In genomic region chr6:105458552-105458951, GRCh38 we compare ENCODE assay signal across 9 cellular contexts. TPM values are rescaled to one million over a fixed set of nuclear protein-coding genes. Genes with fewer than 3 reads are reported as not detected.
A peak's percentile ranks its signal among the peaks of the same experiment; 100 is the strongest.
DNase-seq lines count a peak whose midpoint lies in the region; ATAC-seq and TF ChIP-seq lines count a peak whose summit lies in the region.
"Had no signal": no experiment of that assay in that cellular context is flagged by ENCODE, and none has a peak within 500 bp of the region (broad histone marks: within the 10 kb centered on the region; RNA-seq: fewer than 3 reads in every experiment).

No MANE protein-coding gene starts in this region.

- in situ Hi-C loops in transverse colon (cut with MboI; ENCODE audit: low pct_ligation_motif_present in 1 of 4, low pct_unique_long_range_greater_than_20kb in 1 of 4, low sequenced_read_pairs in 3 of 4) = no loop called here

- H3K4me3 ChIP-seq in breast epithelium (no peak overlapping the region), MG63 (no peak overlapping the region), transverse colon (no peak overlapping the region)

- DNase-seq in MCF 10A (ENCODE audit: unreplicated experiment) (no peak), breast epithelium (ENCODE audit: low spot score in 2 of 2) (no peak), MG63 (no peak), transverse colon (no peak), NCI-H1436 treated with DMSO at 0.1 percent for 48 hours (lab: John Stamatoyannopoulos, UW) (no peak), left cardiac atrium (no peak)
- DNase-seq in activated CD8-positive, alpha-beta T cell treated with anti-CD3 and anti-CD28 coated beads, Interleukin-2, amount 10 ng/mL, durations not matched to agents 7 days and 5 days = no peak
- DNase-seq: activated naive CD4-positive, alpha-beta T cell treated with anti-CD3 and anti-CD28 coated beads for 36 hours had no signal

- H3K27ac ChIP-seq in breast epithelium (no peak overlapping the region), transverse colon (no peak overlapping the region)

- ATAC-seq in HG02885 (IDR thresholded peaks at IDR 0.05; ENCODE audit: poor library complexity, unreplicated experiment) = peak; percentile 46
- no peak for ATAC-seq in activated CD8-positive, alpha-beta T cell treated with anti-CD3 and anti-CD28 coated beads, Interleukin-2, amount 10 ng/mL, durations not matched to agents 7 days and 5 days
- no peak for ATAC-seq in left cardiac atrium

- H3K9me3 ChIP-seq in breast epithelium = peaks cover 0 to 11% of the 10 kb centered on the region in 2 donors
- no peaks in the 10 kb centered on the region for H3K9me3 ChIP-seq in MG63
- H3K9me3 ChIP-seq in transverse colon = no peaks in the 10 kb centered on the region

- 79 to 91% methylated on average over 1 of the region's 1 CpG for whole genome bisulfite sequencing in transverse colon (ENCODE audit: low coverage in 1 of 2), 2 donors

- H3K36me3 Mint-ChIP-seq in MCF 10A (ENCODE audit: insufficient read depth, unreplicated experiment) = no peaks in the 10 kb centered on the region
- peaks cover 9% of the 10 kb centered on the region for H3K36me3 Mint-ChIP-seq in activated CD8-positive, alpha-beta T cell treated with anti-CD3 and anti-CD28 coated beads, Interleukin-2, amount 10 ng/mL, durations not matched to agents 7 days and 5 days (ENCODE audit: low read depth)

- POLR2A ChIA-PET in MCF 10A (lab: Yijun Ruan, JAX) = interaction anchor here (0.6 to 1.7 kb wide), 4 partner anchors 16 to 95 kb away, joined by 3 to 5 read pairs (median 3); no protein-coding TSS in a partner anchor
- POLR2A ChIA-PET in activated CD8-positive, alpha-beta T cell treated with anti-CD3 and anti-CD28 coated beads, Interleukin-2, amount 10 ng/mL, durations not matched to agents 7 days and 5 days (lab: Charles Lee) = interaction anchor here (0.8 kb wide), 1 partner anchor 25 kb away, joined by 3 read pairs; no protein-coding TSS in a partner anchor

- TF ChIP-seq CTCF in MCF 10A (IDR thresholded peaks at IDR 0.05; ENCODE audit: unreplicated experiment) (no peak), breast epithelium (IDR thresholded peaks at IDR 0.05) (no peak), transverse colon (IDR thresholded peaks at IDR 0.05) (no peak)

- peak overlapping the region; percentile 83 for H3K27ac Mint-ChIP-seq in MCF 10A (ENCODE audit: low read depth, unreplicated experiment)
- H3K27ac Mint-ChIP-seq in activated CD8-positive, alpha-beta T cell treated with anti-CD3 and anti-CD28 coated beads, Interleukin-2, amount 10 ng/mL, durations not matched to agents 7 days and 5 days = peak overlapping the region; percentile 74
- H3K27ac Mint-ChIP-seq: activated naive CD4-positive, alpha-beta T cell treated with anti-CD3 and anti-CD28 coated beads for 36 hours had no signal

- BruUV-seq in MCF 10A (replicated peaks; lab: Mats Ljungman, UMichigan) = no TSS peak

- no peaks in the 10 kb centered on the region for H3K27me3 Mint-ChIP-seq in MCF 10A (ENCODE audit: insufficient read depth, unreplicated experiment)
- H3K27me3 Mint-ChIP-seq in activated CD8-positive, alpha-beta T cell treated with anti-CD3 and anti-CD28 coated beads, Interleukin-2, amount 10 ng/mL, durations not matched to agents 7 days and 5 days (ENCODE audit: low read depth) = peaks cover 9% of the 10 kb centered on the region

- no peak for TF ChIP-seq EP300 in transverse colon (IDR thresholded peaks at IDR 0.05; ENCODE audit: low read depth)

- TF ChIP-seq POLR2A in breast epithelium (IDR thresholded peaks at IDR 0.05) (no peak), transverse colon (IDR thresholded peaks at IDR 0.05) (no peak)

- peak overlapping the region; percentile 42 for H3K4me3 Mint-ChIP-seq in MCF 10A (ENCODE audit: unreplicated experiment)
- H3K4me3 Mint-ChIP-seq in activated CD8-positive, alpha-beta T cell treated with anti-CD3 and anti-CD28 coated beads, Interleukin-2, amount 10 ng/mL, durations not matched to agents 7 days and 5 days = peak overlapping the region; percentile 54
- H3K4me3 Mint-ChIP-seq: activated naive CD4-positive, alpha-beta T cell treated with anti-CD3 and anti-CD28 coated beads for 36 hours had no signal

- CTCF ChIA-PET in MCF 10A (lab: Yijun Ruan, JAX) = interaction anchor here (0.6 to 0.7 kb wide), 3 partner anchors 21 to 641 kb away, joined by 3 read pairs; no protein-coding TSS in a partner anchor
- CTCF ChIA-PET in activated CD8-positive, alpha-beta T cell treated with anti-CD3 and anti-CD28 coated beads, Interleukin-2, amount 10 ng/mL, durations not matched to agents 7 days and 5 days (lab: Charles Lee) = interaction anchor here (0.6 to 1.5 kb wide), 5 partner anchors 8 to 56 kb away, joined by 3 to 5 read pairs (median 3); partner anchors contain the start of gene PREP

- H3K36me3 ChIP-seq in breast epithelium (no peaks in the 10 kb centered on the region), MG63 (no peaks in the 10 kb centered on the region), transverse colon (no peaks in the 10 kb centered on the region)

- H3K27me3 ChIP-seq in breast epithelium (no peaks in the 10 kb centered on the region), MG63 (no peaks in the 10 kb centered on the region), transverse colon (no peaks in the 10 kb centered on the region)

- H3K9me3 Mint-ChIP-seq in MCF 10A (ENCODE audit: unreplicated experiment) = no peaks in the 10 kb centered on the region
- peaks cover 4% of the 10 kb centered on the region for H3K9me3 Mint-ChIP-seq in activated CD8-positive, alpha-beta T cell treated with anti-CD3 and anti-CD28 coated beads, Interleukin-2, amount 10 ng/mL, durations not matched to agents 7 days and 5 days (ENCODE audit: insufficient read depth)
- H3K9me3 Mint-ChIP-seq: activated naive CD4-positive, alpha-beta T cell treated with anti-CD3 and anti-CD28 coated beads for 36 hours had no signal

- H3K4me1 ChIP-seq in breast epithelium (no peaks in the 10 kb centered on the region), transverse colon (no peaks in the 10 kb centered on the region)

- H3K4me1 Mint-ChIP-seq in MCF 10A (ENCODE audit: insufficient read depth, unreplicated experiment) = peaks cover 22% of the 10 kb centered on the region
- peaks cover 9% of the 10 kb centered on the region for H3K4me1 Mint-ChIP-seq in activated CD8-positive, alpha-beta T cell treated with anti-CD3 and anti-CD28 coated beads, Interleukin-2, amount 10 ng/mL, durations not matched to agents 7 days and 5 days (ENCODE audit: low read depth)

- intact Hi-C loops in MCF 10A (cut with micrococcal nuclease) = no loop called here
- intact Hi-C loops in breast epithelium (cut with DNase I; ENCODE audit: low total_unique reads) = no loop called here
- intact Hi-C loops in transverse colon (cut with DNase I; ENCODE audit: low total_unique reads) = no loop called here
- intact Hi-C loops in left cardiac atrium (cut with DNase I) = no loop called here

RNA-seq across cellular contexts. Expression of gene PREP, which starts 55.7 kb away (rescaled TPM):
- total RNA-seq in MCF 10A (2022) (57.8 and 67.6 TPM in 2 replicates), breast epithelium (10 to 100 TPM; 18.4 to 22.3 (median 19.6) TPM), transverse colon (10 to 100 TPM; 32.9 to 63.2 (median 41.2) TPM), left cardiac atrium (10 to 100 TPM; 23.8 to 29.6 TPM)
- 10 to 100 TPM; 42.8 to 44.1 TPM for total RNA-seq in activated CD8-positive, alpha-beta T cell treated with anti-CD3 and anti-CD28 coated beads, Interleukin-2, amount 10 ng/mL, durations not matched to agents 7 days and 5 days
- total RNA-seq in MG63 (2014; rRNA removed; shearing (Covaris generic); ENCODE audit: low replicate concordance) = 15.9 and 34.6 TPM in 2 replicates
